Comparison of ENCODE assay signal across 1 cellular context in genomic region chr4:36242629-36243354, GRCh38.
TF ChIP-seq lines count a peak whose summit lies in the region.

No MANE protein-coding gene starts in this region.

TF ChIP-seq in HEK293, 187 proteins besides CTCF, POLR2A, EP300 and RAD21 (continued from another document and continues in another):
- TF ChIP-seq TSHZ1 (tag by site-specific recombination; IDR thresholded peaks at IDR 0.05; ENCODE audit: borderline replicate concordance): no peak
- TF ChIP-seq ZBTB1 (tag by site-specific recombination; IDR thresholded peaks at IDR 0.05): no peak
- TF ChIP-seq ZNF707 (tag by site-specific recombination; IDR thresholded peaks at IDR 0.05): no peak
- TF ChIP-seq KLF1 (tag by site-specific recombination; IDR thresholded peaks at IDR 0.05): peak; percentile 55; the same call in 1 of the 2 replicates
- no peak for TF ChIP-seq ZNF157 (tag by site-specific recombination; IDR thresholded peaks at IDR 0.05)
- TF ChIP-seq ZNF791 (tag by site-specific recombination; IDR thresholded peaks at IDR 0.05): no peak
- peak; percentile 78 for TF ChIP-seq FEZF1 (tag by site-specific recombination; IDR thresholded peaks at IDR 0.05)
- no peak for TF ChIP-seq ZNF423 (tag by site-specific recombination; IDR thresholded peaks at IDR 0.05)
- TF ChIP-seq GFI1B (tag by site-specific recombination; IDR thresholded peaks at IDR 0.05): no peak
- TF ChIP-seq BCL11B (tag by site-specific recombination; IDR thresholded peaks at IDR 0.05; ENCODE audit: low read depth): peak; percentile 81; the same call in 1 of the 2 replicates
- peak; percentile 19; the same call in 1 of the 2 replicates for TF ChIP-seq OSR2 (tag by site-specific recombination; IDR thresholded peaks at IDR 0.05)
- TF ChIP-seq ZNF280D (tag by site-specific recombination; IDR thresholded peaks at IDR 0.05): no peak
- no peak for TF ChIP-seq GLIS1 (tag by site-specific recombination; IDR thresholded peaks at IDR 0.05)
- no peak for TF ChIP-seq ZNF324 (tag by site-specific recombination; IDR thresholded peaks at IDR 0.05)
- no peak for TF ChIP-seq ZNF16 (tag by site-specific recombination; IDR thresholded peaks at IDR 0.05; ENCODE audit: low read depth)
- TF ChIP-seq SETDB1 (IDR thresholded peaks at IDR 0.05; ENCODE audit: insufficient read length, low read length): no peak
- TF ChIP-seq ZFP69B (tag by site-specific recombination; IDR thresholded peaks at IDR 0.05): no peak
- TF ChIP-seq ZNF146 (tag by site-specific recombination; IDR thresholded peaks at IDR 0.05): no peak
- TF ChIP-seq SALL2 (tag by site-specific recombination; IDR thresholded peaks at IDR 0.05; ENCODE audit: borderline replicate concordance): no peak
- no peak for TF ChIP-seq ZNF530 (tag by site-specific recombination; IDR thresholded peaks at IDR 0.05; ENCODE audit: low read depth)
- TF ChIP-seq ZNF639 (tag by site-specific recombination; IDR thresholded peaks at IDR 0.05): no peak
- TF ChIP-seq REST (tag by site-specific recombination; IDR thresholded peaks at IDR 0.05): no peak
- TF ChIP-seq SP2 (tag by site-specific recombination; IDR thresholded peaks at IDR 0.05): no peak
- no peak for TF ChIP-seq ZNF521 (tag by site-specific recombination; IDR thresholded peaks at IDR 0.05)
- no peak for TF ChIP-seq ZNF266 (tag by site-specific recombination; IDR thresholded peaks at IDR 0.05; ENCODE audit: low read depth)
- TF ChIP-seq PATZ1 (tag by site-specific recombination; IDR thresholded peaks at IDR 0.05): no peak
- TF ChIP-seq ZNF341 (tag by site-specific recombination; IDR thresholded peaks at IDR 0.05; ENCODE audit: low read depth): no peak
- no peak for TF ChIP-seq ZNF555 (tag by site-specific recombination; conservative IDR thresholded peaks at IDR 0.05)
- TF ChIP-seq ELK4 (IDR thresholded peaks at IDR 0.05; ENCODE audit: borderline replicate concordance, low read depth, low read length): no peak
- no peak for TF ChIP-seq MZF1 (tag by site-specific recombination; IDR thresholded peaks at IDR 0.05; ENCODE audit: borderline replicate concordance)
- no peak for TF ChIP-seq EGR2 (tag by site-specific recombination; IDR thresholded peaks at IDR 0.05; ENCODE audit: low read depth)
- TF ChIP-seq ZNF747 (tag by site-specific recombination; IDR thresholded peaks at IDR 0.05): no peak
- TF ChIP-seq PRDM10 (tag by site-specific recombination; IDR thresholded peaks at IDR 0.05): no peak
- TF ChIP-seq ZNF501 (tag by site-specific recombination; IDR thresholded peaks at IDR 0.05): no peak
- no peak for TF ChIP-seq ZNF2 (tag by site-specific recombination; IDR thresholded peaks at IDR 0.05)
- TF ChIP-seq ZNF138 (tag by site-specific recombination; IDR thresholded peaks at IDR 0.05; ENCODE audit: borderline replicate concordance): no peak
- TF ChIP-seq ZNF132 (tag by site-specific recombination; IDR thresholded peaks at IDR 0.05; ENCODE audit: borderline replicate concordance): no peak
- TF ChIP-seq TCF7L2 (IDR thresholded peaks at IDR 0.05; ENCODE audit: borderline replicate concordance, low read depth, low read length): no peak
- TF ChIP-seq ZNF704 (tag by site-specific recombination; IDR thresholded peaks at IDR 0.05): no peak
- no peak for TF ChIP-seq ZNF645 (tag by site-specific recombination; IDR thresholded peaks at IDR 0.05)
- no peak for TF ChIP-seq ZNF776 (tag by site-specific recombination; IDR thresholded peaks at IDR 0.05; ENCODE audit: borderline replicate concordance)
